ENCODE assay signal across 1 cellular context in the genomic region with DNA sequence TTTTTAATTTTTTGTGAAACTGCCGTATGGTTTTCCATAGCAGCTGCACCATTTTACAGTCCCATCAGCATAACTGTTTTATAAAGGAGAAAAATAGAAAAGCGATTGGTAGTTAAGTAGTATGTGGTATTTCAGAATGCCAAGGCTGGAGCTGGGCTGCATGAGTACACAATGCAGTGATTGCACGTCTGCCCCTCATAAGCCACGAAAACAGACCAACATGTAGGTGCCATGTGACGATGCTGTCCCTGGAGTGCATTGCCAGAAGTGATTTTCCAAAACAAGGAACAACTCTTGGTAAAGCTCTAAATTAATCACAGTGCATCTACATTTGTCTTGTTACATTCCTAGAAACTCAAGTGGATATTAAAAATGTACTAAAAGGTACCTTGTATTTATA.
TF ChIP-seq lines count a peak whose summit lies in the region.

No MANE protein-coding gene starts in this region.

TF ChIP-seq in H1, 55 proteins besides CTCF, POLR2A, EP300 and RAD21:
- no peak for TF ChIP-seq TCF12 (IDR thresholded peaks at IDR 0.05; ENCODE audit: low read depth, low read length)
- TF ChIP-seq ZNF274 (IDR thresholded peaks at IDR 0.05; ENCODE audit: borderline replicate concordance, extremely low read depth, low read length), result no peak
- no peak for TF ChIP-seq SP1 (IDR thresholded peaks at IDR 0.05; ENCODE audit: low read depth, low read length)
- no peak for TF ChIP-seq YY1 (IDR thresholded peaks at IDR 0.05; ENCODE audit: low read depth, low read length)
- no peak for TF ChIP-seq HDAC6 (IDR thresholded peaks at IDR 0.05; ENCODE audit: low read depth, low read length)
- no peak for TF ChIP-seq SIN3A (conservative IDR thresholded peaks at IDR 0.05 in 1 of 2, IDR thresholded peaks at IDR 0.05 in 1 of 2; ENCODE audit: low read depth in 1 of 2, low read length in 2 of 2)
- no peak for TF ChIP-seq CEBPB (IDR thresholded peaks at IDR 0.05; ENCODE audit: low read depth, low read length)
- TF ChIP-seq BRCA1 (IDR thresholded peaks at IDR 0.05; ENCODE audit: low read depth, low read length), result no peak
- no peak for TF ChIP-seq SRF (IDR thresholded peaks at IDR 0.05; ENCODE audit: low read depth, low read length)
- no peak for TF ChIP-seq TEAD4 (IDR thresholded peaks at IDR 0.05; ENCODE audit: low read depth, low read length)
- TF ChIP-seq KDM1A (IDR thresholded peaks at IDR 0.05; ENCODE audit: borderline replicate concordance, low read length), result no peak
- TF ChIP-seq GTF2F1 (IDR thresholded peaks at IDR 0.05; ENCODE audit: borderline replicate concordance, low read depth, low read length), result no peak
- no peak for TF ChIP-seq GABPA (IDR thresholded peaks at IDR 0.05; ENCODE audit: borderline replicate concordance, insufficient read depth, low read length)
- no peak for TF ChIP-seq TBP (IDR thresholded peaks at IDR 0.05; ENCODE audit: low read depth, low read length)
- no peak for TF ChIP-seq RBBP5 (IDR thresholded peaks at IDR 0.05; ENCODE audit: borderline replicate concordance, low read depth, low read length)
- TF ChIP-seq, protein P1, sequence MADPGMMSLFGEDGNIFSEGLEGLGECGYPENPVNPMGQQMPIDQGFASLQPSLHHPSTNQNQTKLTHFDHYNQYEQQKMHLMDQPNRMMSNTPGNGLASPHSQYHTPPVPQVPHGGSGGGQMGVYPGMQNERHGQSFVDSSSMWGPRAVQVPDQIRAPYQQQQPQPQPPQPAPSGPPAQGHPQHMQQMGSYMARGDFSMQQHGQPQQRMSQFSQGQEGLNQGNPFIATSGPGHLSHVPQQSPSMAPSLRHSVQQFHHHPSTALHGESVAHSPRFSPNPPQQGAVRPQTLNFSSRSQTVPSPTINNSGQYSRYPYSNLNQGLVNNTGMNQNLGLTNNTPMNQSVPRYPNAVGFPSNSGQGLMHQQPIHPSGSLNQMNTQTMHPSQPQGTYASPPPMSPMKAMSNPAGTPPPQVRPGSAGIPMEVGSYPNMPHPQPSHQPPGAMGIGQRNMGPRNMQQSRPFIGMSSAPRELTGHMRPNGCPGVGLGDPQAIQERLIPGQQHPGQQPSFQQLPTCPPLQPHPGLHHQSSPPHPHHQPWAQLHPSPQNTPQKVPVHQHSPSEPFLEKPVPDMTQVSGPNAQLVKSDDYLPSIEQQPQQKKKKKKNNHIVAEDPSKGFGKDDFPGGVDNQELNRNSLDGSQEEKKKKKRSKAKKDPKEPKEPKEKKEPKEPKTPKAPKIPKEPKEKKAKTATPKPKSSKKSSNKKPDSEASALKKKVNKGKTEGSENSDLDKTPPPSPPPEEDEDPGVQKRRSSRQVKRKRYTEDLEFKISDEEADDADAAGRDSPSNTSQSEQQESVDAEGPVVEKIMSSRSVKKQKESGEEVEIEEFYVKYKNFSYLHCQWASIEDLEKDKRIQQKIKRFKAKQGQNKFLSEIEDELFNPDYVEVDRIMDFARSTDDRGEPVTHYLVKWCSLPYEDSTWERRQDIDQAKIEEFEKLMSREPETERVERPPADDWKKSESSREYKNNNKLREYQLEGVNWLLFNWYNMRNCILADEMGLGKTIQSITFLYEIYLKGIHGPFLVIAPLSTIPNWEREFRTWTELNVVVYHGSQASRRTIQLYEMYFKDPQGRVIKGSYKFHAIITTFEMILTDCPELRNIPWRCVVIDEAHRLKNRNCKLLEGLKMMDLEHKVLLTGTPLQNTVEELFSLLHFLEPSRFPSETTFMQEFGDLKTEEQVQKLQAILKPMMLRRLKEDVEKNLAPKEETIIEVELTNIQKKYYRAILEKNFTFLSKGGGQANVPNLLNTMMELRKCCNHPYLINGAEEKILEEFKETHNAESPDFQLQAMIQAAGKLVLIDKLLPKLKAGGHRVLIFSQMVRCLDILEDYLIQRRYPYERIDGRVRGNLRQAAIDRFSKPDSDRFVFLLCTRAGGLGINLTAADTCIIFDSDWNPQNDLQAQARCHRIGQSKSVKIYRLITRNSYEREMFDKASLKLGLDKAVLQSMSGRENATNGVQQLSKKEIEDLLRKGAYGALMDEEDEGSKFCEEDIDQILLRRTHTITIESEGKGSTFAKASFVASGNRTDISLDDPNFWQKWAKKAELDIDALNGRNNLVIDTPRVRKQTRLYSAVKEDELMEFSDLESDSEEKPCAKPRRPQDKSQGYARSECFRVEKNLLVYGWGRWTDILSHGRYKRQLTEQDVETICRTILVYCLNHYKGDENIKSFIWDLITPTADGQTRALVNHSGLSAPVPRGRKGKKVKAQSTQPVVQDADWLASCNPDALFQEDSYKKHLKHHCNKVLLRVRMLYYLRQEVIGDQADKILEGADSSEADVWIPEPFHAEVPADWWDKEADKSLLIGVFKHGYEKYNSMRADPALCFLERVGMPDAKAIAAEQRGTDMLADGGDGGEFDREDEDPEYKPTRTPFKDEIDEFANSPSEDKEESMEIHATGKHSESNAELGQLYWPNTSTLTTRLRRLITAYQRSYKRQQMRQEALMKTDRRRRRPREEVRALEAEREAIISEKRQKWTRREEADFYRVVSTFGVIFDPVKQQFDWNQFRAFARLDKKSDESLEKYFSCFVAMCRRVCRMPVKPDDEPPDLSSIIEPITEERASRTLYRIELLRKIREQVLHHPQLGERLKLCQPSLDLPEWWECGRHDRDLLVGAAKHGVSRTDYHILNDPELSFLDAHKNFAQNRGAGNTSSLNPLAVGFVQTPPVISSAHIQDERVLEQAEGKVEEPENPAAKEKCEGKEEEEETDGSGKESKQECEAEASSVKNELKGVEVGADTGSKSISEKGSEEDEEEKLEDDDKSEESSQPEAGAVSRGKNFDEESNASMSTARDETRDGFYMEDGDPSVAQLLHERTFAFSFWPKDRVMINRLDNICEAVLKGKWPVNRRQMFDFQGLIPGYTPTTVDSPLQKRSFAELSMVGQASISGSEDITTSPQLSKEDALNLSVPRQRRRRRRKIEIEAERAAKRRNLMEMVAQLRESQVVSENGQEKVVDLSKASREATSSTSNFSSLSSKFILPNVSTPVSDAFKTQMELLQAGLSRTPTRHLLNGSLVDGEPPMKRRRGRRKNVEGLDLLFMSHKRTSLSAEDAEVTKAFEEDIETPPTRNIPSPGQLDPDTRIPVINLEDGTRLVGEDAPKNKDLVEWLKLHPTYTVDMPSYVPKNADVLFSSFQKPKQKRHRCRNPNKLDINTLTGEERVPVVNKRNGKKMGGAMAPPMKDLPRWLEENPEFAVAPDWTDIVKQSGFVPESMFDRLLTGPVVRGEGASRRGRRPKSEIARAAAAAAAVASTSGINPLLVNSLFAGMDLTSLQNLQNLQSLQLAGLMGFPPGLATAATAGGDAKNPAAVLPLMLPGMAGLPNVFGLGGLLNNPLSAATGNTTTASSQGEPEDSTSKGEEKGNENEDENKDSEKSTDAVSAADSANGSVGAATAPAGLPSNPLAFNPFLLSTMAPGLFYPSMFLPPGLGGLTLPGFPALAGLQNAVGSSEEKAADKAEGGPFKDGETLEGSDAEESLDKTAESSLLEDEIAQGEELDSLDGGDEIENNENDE (IDR thresholded peaks at IDR 0.05; ENCODE audit: insufficient replicate concordance, low read length), result no peak
- no peak for TF ChIP-seq CHD2 (IDR thresholded peaks at IDR 0.05; ENCODE audit: low read length)
- no peak for TF ChIP-seq RXRA (IDR thresholded peaks at IDR 0.05; ENCODE audit: insufficient read depth, low read depth, low read length)
- no peak for TF ChIP-seq JUND (IDR thresholded peaks at IDR 0.05; ENCODE audit: low read length)
